ENCODE assay signal across 10 cellular contexts in genomic region chr2:36459725-36460137, GRCh38.
DNase-seq lines count a peak whose midpoint lies in the region; ATAC-seq, FAIRE-seq and TF ChIP-seq lines count a peak whose summit lies in the region.
"Had no signal": no experiment of that assay in that cellular context is flagged by ENCODE, and none has a peak within 500 bp of the region (broad histone marks: within the 10 kb centered on the region; RNA-seq: fewer than 3 reads in every experiment).

No MANE protein-coding gene starts in this region.

- no peaks in the 10 kb centered on the region for H3K27me3 Mint-ChIP-seq in astrocyte (ENCODE audit: low read depth, unreplicated experiment)
- H3K27me3 Mint-ChIP-seq: central memory CD8-positive, alpha-beta T cell; stimulated activated naive CD8-positive, alpha-beta T cell treated with anti-CD3 and anti-CD28 coated beads, Interleukin-15, Interleukin-2, amounts not matched to agents 100 ng/mL and 50 ng/mL, for 24 hours had no signal

- no peaks in the 10 kb centered on the region for H3K27me3 ChIP-seq in astrocyte (ENCODE audit: insufficient read depth, low read length)

- no peak for TF ChIP-seq POLR2A in NB4 (IDR thresholded peaks at IDR 0.05; ENCODE audit: extremely low read depth, insufficient read length)

- H2AFZ ChIP-seq in astrocyte (ENCODE audit: low read depth, low read length) = no peak overlapping the region

- no peaks in the 10 kb centered on the region for H3K9me3 ChIP-seq in astrocyte (ENCODE audit: insufficient read depth, low read depth, low read length)

- no peaks in the 10 kb centered on the region for H4K20me1 ChIP-seq in astrocyte (ENCODE audit: insufficient read depth, low read length)

- no peak for FAIRE-seq in astrocyte (lab: Jason Lieb, UNC)

- H3K9me3 Mint-ChIP-seq in astrocyte (ENCODE audit: unreplicated experiment) = no peaks in the 10 kb centered on the region
- H3K9me3 Mint-ChIP-seq: central memory CD8-positive, alpha-beta T cell; stimulated activated naive CD8-positive, alpha-beta T cell treated with anti-CD3 and anti-CD28 coated beads, Interleukin-15, Interleukin-2, amounts not matched to agents 100 ng/mL and 50 ng/mL, for 24 hours had no signal

- peak overlapping the region; percentile 95 for H3K27ac ChIP-seq in astrocyte (ENCODE audit: low read depth, low read length)

- peaks cover 62% of the 10 kb centered on the region for H3K4me1 ChIP-seq in astrocyte (ENCODE audit: insufficient read depth, low read length)

- no peak for TF ChIP-seq CTCF in NB4 (IDR thresholded peaks at IDR 0.05; ENCODE audit: low read depth, low read length)
- peak; percentile 42 for TF ChIP-seq CTCF in astrocyte (IDR thresholded peaks at IDR 0.05; ENCODE audit: insufficient read depth, low read depth, low read length)

- no peak overlapping the region for H3K4me2 ChIP-seq in astrocyte (ENCODE audit: low read length)

- H3K4me3 ChIP-seq in NB4 (ENCODE audit: low read depth, low read length) = no peak overlapping the region
- no peak overlapping the region for H3K4me3 ChIP-seq in astrocyte (ENCODE audit: insufficient read depth, low read depth, low read length)

- DNase-seq in COLO668 (lab: John Stamatoyannopoulos, UW; ENCODE audit: unreplicated experiment) = peak; percentile 46
- DNase-seq in NB4 (ENCODE audit: low read depth) = peak; percentile 12
- peak; percentile 54 for DNase-seq in astrocyte (ENCODE audit: low read depth)
- DNase-seq in kidney tubule cell (ENCODE audit: low spot score) = peak; percentile 87
- no peak for DNase-seq in NOMO-1 treated with DMSO at 0.1 percent for 48 hours (lab: John Stamatoyannopoulos, UW; ENCODE audit: unreplicated experiment)
- DNase-seq in NCI-H1694 treated with DMSO at 0.1 percent for 48 hours (lab: John Stamatoyannopoulos, UW) = no peak

- peaks cover 28% of the 10 kb centered on the region for H3K4me1 Mint-ChIP-seq in astrocyte (ENCODE audit: low read depth, unreplicated experiment)
- H3K4me1 Mint-ChIP-seq: central memory CD8-positive, alpha-beta T cell had no signal

- ATAC-seq in GM21423 (IDR thresholded peaks at IDR 0.05; ENCODE audit: unreplicated experiment) (no peak), GM19328 (IDR thresholded peaks at IDR 0.05; ENCODE audit: unreplicated experiment) (no peak)

- H3K27ac Mint-ChIP-seq in astrocyte (ENCODE audit: unreplicated experiment) = no peak overlapping the region
- H3K27ac Mint-ChIP-seq: stimulated activated naive CD8-positive, alpha-beta T cell treated with anti-CD3 and anti-CD28 coated beads, Interleukin-15, Interleukin-2, amounts not matched to agents 100 ng/mL and 50 ng/mL, for 24 hours had no signal

- peaks cover 7% of the 10 kb centered on the region for H3K36me3 Mint-ChIP-seq in astrocyte (ENCODE audit: low read depth, unreplicated experiment)

- H3K36me3 ChIP-seq in astrocyte (ENCODE audit: insufficient read depth, low read length) = peaks cover 25% of the 10 kb centered on the region

- H3K9ac ChIP-seq in astrocyte (ENCODE audit: low read length) = peak overlapping the region; percentile 84

- H3K79me2 ChIP-seq in astrocyte (ENCODE audit: insufficient read depth, low read length) = peaks cover 82% of the 10 kb centered on the region

- H3K4me3 Mint-ChIP-seq in astrocyte (ENCODE audit: unreplicated experiment) = no peak overlapping the region
- H3K4me3 Mint-ChIP-seq: central memory CD8-positive, alpha-beta T cell; stimulated activated naive CD8-positive, alpha-beta T cell treated with anti-CD3 and anti-CD28 coated beads, Interleukin-15, Interleukin-2, amounts not matched to agents 100 ng/mL and 50 ng/mL, for 24 hours had no signal

Comparison
In these comparisons a context has a peak if more than half of its experiments do, and no peak if none do; other contexts are left out.
1. DNase-seq: peak in COLO668 (single experiment), NB4 (single experiment), astrocyte (single experiment) and kidney tubule cell (single experiment); none in NOMO-1 treated with DMSO at 0.1 percent for 48 hours (single experiment) and NCI-H1694 treated with DMSO at 0.1 percent for 48 hours (single experiment).